In genomic region chr1:175099916-175100315, GRCh38 we compare ENCODE assay signal across 27 cellular contexts. TPM values are rescaled to one million over a fixed set of nuclear protein-coding genes. Genes with fewer than 3 reads are reported as not detected.
"Had no signal": no experiment of that assay in that cellular context is flagged by ENCODE, and none has a peak within 500 bp of the region (broad histone marks: within the 10 kb centered on the region; RNA-seq: fewer than 3 reads in every experiment).

No MANE protein-coding gene starts in this region.

- H3K9ac ChIP-seq: KMS-11 had no signal

- ATAC-seq: HepG2, Panc1, PC-3 had no signal

- H3K9me3 ChIP-seq: SJSA1 had no signal

- H3K27ac ChIP-seq: KMS-11, RWPE1, SJSA1, SK-N-MC had no signal

- DNase-seq: IMR-90; Kasumi-1; MM.1S; NCI-H1092 treated with DMSO at 0.1 percent for 48 hours; NCI-H1436; NCI-H187; NCI-H2029; NCI-H2081 treated with DMSO at 0.1 percent for 48 hours; NCI-H2171; NCI-H226; NCI-H446; NCI-H510A; NCI-H524 treated with DMSO at 0.1 percent for 48 hours; NCI-H69; NCI-H774; NK-92 treated with Interleukin-12 subunit alpha and Interleukin-12 subunit beta, amount 100 ng/mL, for 24 hours; PC-3; SIG-M5 had no signal

- FAIRE-seq: HepG2 had no signal

- H3K27me3 ChIP-seq: SJSA1 had no signal

- H3K4me2 ChIP-seq: KMS-11 had no signal

- H3K36me3 ChIP-seq: SJSA1 had no signal

- H3K4me3 ChIP-seq: SJSA1, SK-N-MC had no signal

- H3K4me1 ChIP-seq: SJSA1 had no signal

RNA-seq across cellular contexts. Expression of gene TNN, which starts 32.3 kb away (rescaled TPM):
- total RNA-seq: HepG2, HT-29, IMR-90, M059J, OCI-LY7, PC-3 had no signal
- polyA plus RNA-seq: HepG2, IMR-90 had no signal
